In genomic region chr2:151886235-151886634, GRCh38 we compare ENCODE assay signal across 15 cellular contexts. TPM values are rescaled to one million over a fixed set of nuclear protein-coding genes. Genes with fewer than 3 reads are reported as not detected.
DNase-seq lines count a peak whose midpoint lies in the region; ATAC-seq and TF ChIP-seq lines count a peak whose summit lies in the region.
"Had no signal": no experiment of that assay in that cellular context is flagged by ENCODE, and none has a peak within 500 bp of the region (broad histone marks: within the 10 kb centered on the region; RNA-seq: fewer than 3 reads in every experiment).

No MANE protein-coding gene starts in this region.

- H3K9ac ChIP-seq in mammary epithelial cell (ENCODE audit: insufficient read depth, low read length): no peak overlapping the region

- DNase-seq in DMS53 treated with DMSO at 0.1 percent for 48 hours (lab: John Stamatoyannopoulos, UW; ENCODE audit: unreplicated experiment) (peak; percentile 45), NCI-H2029 (lab: John Stamatoyannopoulos, UW) (peak; percentile 40), mammary epithelial cell (peak; percentile 17), mucosa of descending colon (no peak), testis (no peak)
- no peak for DNase-seq in central memory CD4-positive, alpha-beta T cell
- DNase-seq in effector memory CD8-positive, alpha-beta T cell: no peak
- DNase-seq: activated CD8-positive, alpha-beta memory T cell treated with anti-CD3 and anti-CD28 coated beads, Interleukin-2, amount 10 ng/mL, durations not matched to agents 7 days and 5 days; activated naive CD4-positive, alpha-beta T cell; natural killer cell; NCI-H748 treated with DMSO at 0.1 percent for 48 hours; right cardiac atrium; stimulated activated naive CD4-positive, alpha-beta T cell had no signal

- H3K9me3 Mint-ChIP-seq in effector memory CD8-positive, alpha-beta T cell: no peaks in the 10 kb centered on the region
- H3K9me3 Mint-ChIP-seq: brain, natural killer cell had no signal

- H4K20me1 ChIP-seq in mammary epithelial cell (ENCODE audit: insufficient read depth, low read length): no peaks in the 10 kb centered on the region

- H3K4me1 Mint-ChIP-seq in effector memory CD8-positive, alpha-beta T cell (ENCODE audit: low read depth in 2 of 2): no peaks in the 10 kb centered on the region
- H3K4me1 Mint-ChIP-seq: activated CD8-positive, alpha-beta memory T cell treated with anti-CD3 and anti-CD28 coated beads, Interleukin-2, amount 10 ng/mL, durations not matched to agents 7 days and 5 days had no signal

- in situ Hi-C loops in mammary epithelial cell (cut with MboI; ENCODE audit: low sequenced_read_pairs in 2 of 2): no loop called here

- H3K36me3 Mint-ChIP-seq in effector memory CD8-positive, alpha-beta T cell (ENCODE audit: insufficient read depth): no peaks in the 10 kb centered on the region
- H3K36me3 Mint-ChIP-seq: activated CD8-positive, alpha-beta memory T cell treated with anti-CD3 and anti-CD28 coated beads, Interleukin-2, amount 10 ng/mL, durations not matched to agents 7 days and 5 days; natural killer cell had no signal

- H3K4me3 ChIP-seq in mammary epithelial cell (replicated peaks in 1 of 3; ENCODE audit: insufficient read depth in 1 of 3, low read depth in 2 of 3, low read length in 3 of 3) (no peak overlapping the region), mucosa of descending colon (no peak overlapping the region), testis (no peak overlapping the region)
- H3K4me3 ChIP-seq: HAP-1 had no signal

- peak; percentile 71 for ATAC-seq in mucosa of descending colon
- ATAC-seq in effector memory CD8-positive, alpha-beta T cell (replicated peaks): no peak
- ATAC-seq: activated CD8-positive, alpha-beta memory T cell treated with anti-CD3 and anti-CD28 coated beads, Interleukin-2, amount 10 ng/mL, durations not matched to agents 7 days and 5 days; natural killer cell had no signal

- intact Hi-C loops in mammary epithelial cell (cut with micrococcal nuclease) (no loop called here), mucosa of descending colon (cut with DNase I, micrococcal nuclease) (no loop called here), testis (cut with DNase I; ENCODE audit: low total_unique reads) (no loop called here)

- no peak overlapping the region for H3K4me3 Mint-ChIP-seq in effector memory CD8-positive, alpha-beta T cell
- H3K4me3 Mint-ChIP-seq: activated CD8-positive, alpha-beta memory T cell treated with anti-CD3 and anti-CD28 coated beads, Interleukin-2, amount 10 ng/mL, durations not matched to agents 7 days and 5 days; brain; natural killer cell had no signal

- peaks cover 11 to 18% of the 10 kb centered on the region in 2 donors for H3K27me3 Mint-ChIP-seq in effector memory CD8-positive, alpha-beta T cell
- H3K27me3 Mint-ChIP-seq: brain had no signal

- no peaks in the 10 kb centered on the region for H3K36me3 ChIP-seq in mammary epithelial cell (ENCODE audit: insufficient read depth, low read length)
- H3K36me3 ChIP-seq in mucosa of descending colon (ENCODE audit: low read depth): no peaks in the 10 kb centered on the region
- H3K36me3 ChIP-seq in testis (ENCODE audit: low read depth, missing control alignments): no peaks in the 10 kb centered on the region
- H3K36me3 ChIP-seq: HAP-1 had no signal

- no peak overlapping the region for H2AFZ ChIP-seq in mammary epithelial cell (ENCODE audit: low read depth, low read length)

- H3K4me1 ChIP-seq in mammary epithelial cell (ENCODE audit: insufficient read depth, low read length): no peaks in the 10 kb centered on the region
- H3K4me1 ChIP-seq in mucosa of descending colon (ENCODE audit: low read depth): no peaks in the 10 kb centered on the region
- H3K4me1 ChIP-seq in testis: no peaks in the 10 kb centered on the region
- H3K4me1 ChIP-seq: HAP-1 had no signal

- H3K9me3 ChIP-seq in mammary epithelial cell (replicated peaks; ENCODE audit: insufficient read depth, low read length): no peaks in the 10 kb centered on the region
- no peaks in the 10 kb centered on the region for H3K9me3 ChIP-seq in mucosa of descending colon
- H3K9me3 ChIP-seq in testis: no peaks in the 10 kb centered on the region
- H3K9me3 ChIP-seq: HAP-1 had no signal

- 92% methylated on average over 1 of the region's 1 CpG for WGBS in mammary epithelial cell (ENCODE audit: low coverage, missing lambda C conversion rate)
- 90 to 95% methylated on average over 1 of the region's 1 CpG for WGBS in testis, 2 donors

- TF ChIP-seq CTCF in mammary epithelial cell (conservative IDR thresholded peaks at IDR 0.05 in 1 of 2, IDR thresholded peaks at IDR 0.05 in 1 of 2; ENCODE audit: extremely low read depth in 1 of 2, insufficient read depth in 1 of 2, low read depth in 1 of 2, low read length in 2 of 2) (no peak), mucosa of descending colon (IDR thresholded peaks at IDR 0.05) (no peak), testis (IDR thresholded peaks at IDR 0.05) (no peak)

- no TSS peak for BruUV-seq in mammary epithelial cell (replicated peaks; lab: Mats Ljungman, UMichigan)

- H3K79me2 ChIP-seq in mammary epithelial cell (ENCODE audit: insufficient read depth, low read length): no peaks in the 10 kb centered on the region

- CTCF ChIA-PET in mammary epithelial cell (lab: Charles Lee; ENCODE audit: low non-redundant PET): no interaction called here

- H3K27me3 ChIP-seq in mammary epithelial cell (ENCODE audit: insufficient read depth, low read length) (no peaks in the 10 kb centered on the region), testis (no peaks in the 10 kb centered on the region)

- dilution Hi-C loops in mammary epithelial cell (cut with HindIII; ENCODE audit: low sequenced_read_pairs): no loop called here

- no peak overlapping the region for H3K27ac Mint-ChIP-seq in effector memory CD8-positive, alpha-beta T cell
- H3K27ac Mint-ChIP-seq: activated CD8-positive, alpha-beta memory T cell treated with anti-CD3 and anti-CD28 coated beads, Interleukin-2, amount 10 ng/mL, durations not matched to agents 7 days and 5 days; brain; natural killer cell had no signal

- H3K27ac ChIP-seq in mammary epithelial cell (ENCODE audit: insufficient read depth, low read depth, low read length) (no peak overlapping the region), testis (no peak overlapping the region)

- no peak overlapping the region for H3K4me2 ChIP-seq in mammary epithelial cell (ENCODE audit: insufficient read depth, low read depth, low read length)

- TF ChIP-seq POLR2A in testis (IDR thresholded peaks at IDR 0.05): no peak

RNA-seq across cellular contexts. Expression of gene ARL5A, which starts 58.0 kb away (rescaled TPM):
- total RNA-seq in mammary epithelial cell (10 to 100 TPM; 38.0 to 49.8 TPM), mucosa of descending colon (10 to 100 TPM; 38.5 to 55.9 (median 39.5) TPM), testis (10 to 100 TPM; 27.5 to 34.0 TPM)
- polyA plus RNA-seq in mammary epithelial cell (19.7 TPM), testis (ENCODE audit: insufficient read depth, low read depth, low replicate concordance) (19.1 TPM)
- polyA minus RNA-seq in mammary epithelial cell: 23.8 TPM

Comparison
In these comparisons a context has a peak if more than half of its experiments do, and no peak if none do; other contexts are left out.
1. DNase-seq: peak in DMS53 treated with DMSO at 0.1 percent for 48 hours (single experiment), NCI-H2029 (single experiment) and mammary epithelial cell (single experiment); none in mucosa of descending colon (0 of 3), testis (single experiment), central memory CD4-positive, alpha-beta T cell (single experiment) and effector memory CD8-positive, alpha-beta T cell (0 of 3).